ENCODE assay signal across 11 cellular contexts in genomic region chr1:161039546-161039945, GRCh38. TPM values are rescaled to one million over a fixed set of nuclear protein-coding genes. Genes with fewer than 3 reads are reported as not detected.
DNase-seq lines count a peak whose midpoint lies in the region; ATAC-seq, FAIRE-seq and TF ChIP-seq lines count a peak whose summit lies in the region.
"Had no signal": no experiment of that assay in that cellular context is flagged by ENCODE, and none has a peak within 500 bp of the region (broad histone marks: within the 10 kb centered on the region; RNA-seq: fewer than 3 reads in every experiment).

No MANE protein-coding gene starts in this region.

- in situ Hi-C loops in GM12878 (cut with MboI): no loop called here

- H3K36me3 ChIP-seq in CD4-positive, alpha-beta memory T cell (ENCODE audit: insufficient read depth, low read length): peaks cover 40% of the 10 kb centered on the region
- H3K36me3 ChIP-seq in KOPT-K1 (ENCODE audit: insufficient read depth, low read length): peaks cover 50% of the 10 kb centered on the region
- peaks cover 22 to 34% of the 10 kb centered on the region in 2 experiments for H3K36me3 ChIP-seq in GM12878 (ENCODE audit: control insufficient read depth in 2 of 2, insufficient read depth in 2 of 2, low read length in 1 of 2)

- FAIRE-seq in GM12878 (lab: Jason Lieb, UNC): no peak
- FAIRE-seq: D721Med had no signal

- H3K27me3 ChIP-seq in CD4-positive, alpha-beta memory T cell (ENCODE audit: insufficient read depth, low read length): no peaks in the 10 kb centered on the region
- H3K27me3 ChIP-seq in GM12878 (replicated peaks in 1 of 2; ENCODE audit: control insufficient read depth in 2 of 2, insufficient read depth in 2 of 2, low read length in 1 of 2): no peaks in the 10 kb centered on the region
- H3K27me3 ChIP-seq: ascending aorta had no signal

- peaks cover 30 to 63% (median 45%) of the 10 kb centered on the region in 4 donors for H3K4me1 Mint-ChIP-seq in CD4-positive, alpha-beta memory T cell
- H3K4me1 Mint-ChIP-seq in neural crest cell (peaks cover 25% of the 10 kb centered on the region), chondrocyte (ENCODE audit: low read depth) (peaks cover 6% of the 10 kb centered on the region)

- TF ChIP-seq RAD21 in GM12878 (IDR thresholded peaks at IDR 0.05; ENCODE audit: insufficient read depth, low read depth, low read length): no peak

- SMC1A ChIA-PET in GM12878 (lab: Charles Lee; ENCODE audit: uncharacterized antibody, unreplicated experiment): interaction anchor here (0.6 to 6.3 kb wide), 9 partner anchors 8 to 116 kb away, joined by 3 to 51 read pairs (median 8); partner anchors contain the start of genes ARHGAP30 and F11R

- 67% methylated on average over 5 of the region's 5 CpGs for WGBS in GM12878 (ENCODE audit: insufficient coverage, insufficient replicate concordance, low lambda C conversion rate, missing lambda C conversion rate)

- H3K79me2 ChIP-seq in GM12878 (ENCODE audit: control insufficient read depth, insufficient read depth, low read length): peaks cover 16% of the 10 kb centered on the region

- peaks cover 54% of the 10 kb centered on the region for H3K4me1 ChIP-seq in CD4-positive, alpha-beta memory T cell (ENCODE audit: insufficient read depth, low read length)
- H3K4me1 ChIP-seq in GM12878 (ENCODE audit: control insufficient read depth, insufficient read depth, low read length): peaks cover 14% of the 10 kb centered on the region

- peak overlapping the region; percentile 57 for H3K4me2 ChIP-seq in GM12878 (ENCODE audit: control insufficient read depth, insufficient read depth)

- RAD21 ChIA-PET in GM12878 (lab: Charles Lee; ENCODE audit: unreplicated experiment): interaction anchor here (1.7 to 4.2 kb wide), 6 partner anchors 14 to 43 kb away, joined by 4 to 22 read pairs (median 13); partner anchors contain the start of genes ARHGAP30 and F11R

- no peak overlapping the region for H3K9ac ChIP-seq in GM12878 (ENCODE audit: control insufficient read depth, insufficient read depth, low read length)

- peak overlapping the region; percentile 83 for H3K27ac ChIP-seq in CD4-positive, alpha-beta memory T cell (ENCODE audit: low read depth, low read length)
- H3K27ac ChIP-seq in KOPT-K1 (ENCODE audit: low read depth, low read length, poor library complexity, severe bottlenecking) (peak overlapping the region; percentile 69), GM12878 (ENCODE audit: control insufficient read depth, insufficient read depth) (no peak overlapping the region)
- H3K27ac ChIP-seq: ascending aorta had no signal

- no peaks in the 10 kb centered on the region for H3K9me3 ChIP-seq in CD4-positive, alpha-beta memory T cell (ENCODE audit: control insufficient read depth in 1 of 2, low read length in 2 of 2)
- H3K9me3 ChIP-seq in KOPT-K1 (ENCODE audit: insufficient read depth, low read length, poor library complexity, severe bottlenecking) (no peaks in the 10 kb centered on the region), GM12878 (replicated peaks; ENCODE audit: control insufficient read depth, insufficient read depth, low read length) (no peaks in the 10 kb centered on the region)
- H3K9me3 ChIP-seq: ascending aorta had no signal

- no peak for ATAC-seq in GM12878
- no peak for ATAC-seq in GM18873 (IDR thresholded peaks at IDR 0.05; ENCODE audit: low FRiP score, unreplicated experiment)
- no peak for ATAC-seq in GM18511 (IDR thresholded peaks at IDR 0.05; ENCODE audit: unreplicated experiment)
- no peak for ATAC-seq in HG02884 (IDR thresholded peaks at IDR 0.05; ENCODE audit: unreplicated experiment)

- peak overlapping the region; percentile 65 to 96 (median 90) for H3K27ac Mint-ChIP-seq in CD4-positive, alpha-beta memory T cell
- H3K27ac Mint-ChIP-seq in neural crest cell (ENCODE audit: unreplicated experiment) (no peak overlapping the region), chondrocyte (ENCODE audit: unreplicated experiment) (no peak overlapping the region)

- no peak for TF ChIP-seq CTCF in GM12878 (IDR thresholded peaks at IDR 0.05 in 2 of 3, conservative IDR thresholded peaks at IDR 0.05 in 1 of 3; ENCODE audit: control insufficient read depth in 2 of 3, extremely low read depth in 1 of 3, insufficient read depth in 1 of 3, low read depth in 3 of 3, low read length in 3 of 3)
- no peak for TF ChIP-seq CTCF in neural crest cell (conservative IDR thresholded peaks at IDR 0.05)
- no peak for TF ChIP-seq CTCF in chondrocyte (IDR thresholded peaks at IDR 0.05)

- no peak for TF ChIP-seq POLR2A in GM12878 (IDR thresholded peaks at IDR 0.05; ENCODE audit: low read depth, low read length)

- H3K36me3 Mint-ChIP-seq in CD4-positive, alpha-beta memory T cell: peaks cover 23 to 45% of the 10 kb centered on the region in 2 donors
- H3K36me3 Mint-ChIP-seq in neural crest cell (ENCODE audit: low read depth) (peaks cover 19% of the 10 kb centered on the region), chondrocyte (ENCODE audit: low read depth) (peaks cover 31% of the 10 kb centered on the region)

- H3K4me3 Mint-ChIP-seq in CD4-positive, alpha-beta memory T cell: peak overlapping the region in 7 of 8 donors; percentile 53 to 90 (median 79)
- H3K4me3 Mint-ChIP-seq in neural crest cell: peak overlapping the region; percentile 81
- H3K4me3 Mint-ChIP-seq in chondrocyte (ENCODE audit: unreplicated experiment): no peak overlapping the region

- CTCF ChIA-PET in CD4-positive, alpha-beta memory T cell (lab: Charles Lee; ENCODE audit: partially characterized antibody): interaction anchor here (0.9 to 10.7 kb wide), 9 partner anchors 20 to 101 kb away, joined by 3 to 171 read pairs (median 5); partner anchors contain the start of genes ARHGAP30, F11R and KLHDC9
- CTCF ChIA-PET in GM12878 (lab: Yijun Ruan, JAX): interaction anchor here (0.9 to 11.1 kb wide), 9 partner anchors 18 to 101 kb away, joined by 3 to 181 read pairs (median 18); partner anchors contain the start of genes ARHGAP30, F11R and KLHDC9

- no peaks in the 10 kb centered on the region for H4K20me1 ChIP-seq in GM12878 (ENCODE audit: control insufficient read depth, insufficient read depth)

- no peak overlapping the region for H2AFZ ChIP-seq in GM12878 (ENCODE audit: control insufficient read depth, low read depth, low read length)

- no peak overlapping the region for H3K4me3 ChIP-seq in CD4-positive, alpha-beta memory T cell (ENCODE audit: low read length in 2 of 2)
- no peak overlapping the region for H3K4me3 ChIP-seq in GM12878

- no peaks in the 10 kb centered on the region for H3K27me3 Mint-ChIP-seq in CD4-positive, alpha-beta memory T cell
- H3K27me3 Mint-ChIP-seq in neural crest cell (ENCODE audit: low read depth): no peaks in the 10 kb centered on the region
- no peaks in the 10 kb centered on the region for H3K27me3 Mint-ChIP-seq in chondrocyte (ENCODE audit: low read depth)

- BruUV-seq in GM12878 (replicated peaks; lab: Mats Ljungman, UMichigan): no TSS peak

- peaks cover 0 to 3% (median 0%) of the 10 kb centered on the region in 8 donors for H3K9me3 Mint-ChIP-seq in CD4-positive, alpha-beta memory T cell
- H3K9me3 Mint-ChIP-seq in neural crest cell: no peaks in the 10 kb centered on the region
- no peaks in the 10 kb centered on the region for H3K9me3 Mint-ChIP-seq in chondrocyte (ENCODE audit: low read depth)

- intact Hi-C loops in CD4-positive, alpha-beta memory T cell (cut with micrococcal nuclease): loop anchor here (5.0 kb wide), 1 partner anchor 42 kb away; no protein-coding TSS in a partner anchor
- intact Hi-C loops in GM12878 (cut with micrococcal nuclease; ENCODE audit: unreplicated experiment): no loop called here

- POLR2A ChIA-PET in CD4-positive, alpha-beta memory T cell (lab: Charles Lee; ENCODE audit: partially characterized antibody): interaction anchor here (0.6 to 21.2 kb wide), 11 partner anchors 8 to 330 kb away, joined by 3 to 602 read pairs (median 13); partner anchors contain the start of genes ARHGAP30, DEDD, F11R and KLHDC9
- POLR2A ChIA-PET in GM12878 (lab: Charles Lee): interaction anchor here (0.6 to 2.2 kb wide), 12 partner anchors 18 to 332 kb away, joined by 3 to 21 read pairs (median 4); partner anchors contain the start of genes ARHGAP30 and F11R

- TF ChIP-seq EP300 in GM12878 (IDR thresholded peaks at IDR 0.05; ENCODE audit: borderline replicate concordance in 1 of 2, control insufficient read depth in 1 of 2, low read depth in 2 of 2, low read length in 2 of 2): no peak

- DNase-seq in CD4-positive, alpha-beta memory T cell: no peak
- DNase-seq in GM12878 (ENCODE audit: low read depth, low spot score): no peak
- no peak for DNase-seq in neural crest cell (ENCODE audit: low read depth, low spot score)
- DNase-seq in chondrocyte (ENCODE audit: low spot score): no peak

RNA-seq across cellular contexts. Expression of gene TSTD1, which starts 0.8 kb away (rescaled TPM):
- 10 to 100 TPM; 92.0 to 93.1 TPM for total RNA-seq in CD4-positive, alpha-beta memory T cell
- polyA plus RNA-seq in CD4-positive, alpha-beta memory T cell: 100 to 1,000 TPM; 264 to 411 TPM
- total RNA-seq in GM12878 (2013; cell fraction: nucleolus; rRNA removed): 26.3 and 40.4 TPM in 2 replicates
- 72.2 and 72.7 TPM in 2 replicates for total RNA-seq in GM12878 (2014; rRNA removed)
- 37.6 and 38.4 TPM in 2 replicates for total RNA-seq in GM12878 (2014; rRNA removed; fragmentation: Illumina TruSeq; extraction: Trizol)
- 43.2 and 49.0 TPM in 2 replicates for total RNA-seq in GM12878 (2021)
- polyA plus RNA-seq in GM12878 (2011; ENCODE audit: low read depth): 21.8 TPM
- polyA plus RNA-seq in GM12878 (2011; rRNA removed): 65.8 and 82.6 TPM in 2 replicates
- polyA plus RNA-seq in GM12878 (2011; cell fraction: cytosol; rRNA removed): 125 and 132 TPM in 2 replicates
- polyA plus RNA-seq in GM12878 (2011; cell fraction: nucleus; rRNA removed): 76.3 and 99.1 TPM in 2 replicates
- polyA plus RNA-seq in GM12878 (2012): 64.2 and 75.4 TPM in 2 replicates
- polyA plus RNA-seq in GM12878 (2014; fragmentation: Illumina TruSeq; extraction: Trizol): 14.5 and 33.3 TPM in 2 replicates
- 100 to 1,000 TPM; 102 to 145 TPM for polyA plus RNA-seq in GM12878 (2014; fragmentation: Nextera tagmentation; extraction: Ambion mirVana)
- polyA plus RNA-seq in GM12878 (2014; rRNA removed): 96.1 and 99.1 TPM in 2 replicates
- 100 to 1,000 TPM; 100 to 118 TPM for polyA plus RNA-seq in GM12878 (2016; fragmentation: Nextera tagmentation; extraction: Ambion mirVana)
- polyA minus RNA-seq in GM12878 (2011; rRNA and poly(A)+ RNA removed): 6.6 and 20.1 TPM in 2 replicates
- 6.7 and 9.0 TPM in 2 replicates for polyA minus RNA-seq in GM12878 (2011; cell fraction: cytosol; rRNA and poly(A)+ RNA removed)
- polyA minus RNA-seq in GM12878 (2011; cell fraction: nucleus; rRNA and poly(A)+ RNA removed): 13.1 and 18.8 TPM in 2 replicates
- 6.7 and 7.2 TPM in 2 replicates for total RNA-seq in neural crest cell
- 0.70 TPM in 1 of 3 replicates, not detected in the others for total RNA-seq in chondrocyte
- total RNA-seq: ascending aorta had no signal

RNA-seq across cellular contexts. Expression of gene USF1, which starts 6.2 kb away (rescaled TPM):
- 100 to 1,000 TPM; 101 to 102 TPM for total RNA-seq in CD4-positive, alpha-beta memory T cell
- 1 to 10 TPM; 1.4 to 5.9 TPM for polyA plus RNA-seq in CD4-positive, alpha-beta memory T cell
- 32.1 and 38.7 TPM in 2 replicates for total RNA-seq in GM12878 (2013; cell fraction: nucleolus; rRNA removed)
- total RNA-seq in GM12878 (2014; rRNA removed) (90.2 and 92.1 TPM in 2 replicates), GM12878 (2014; rRNA removed; fragmentation: Illumina TruSeq; extraction: Trizol) (61.4 and 65.1 TPM in 2 replicates), GM12878 (2021) (60.3 and 65.8 TPM in 2 replicates), neural crest cell (87.7 and 89.5 TPM in 2 replicates), chondrocyte (34.3 to 44.6 TPM (median 35.3 TPM) in 3 replicates)
- 54.0 TPM for polyA plus RNA-seq in GM12878 (2011; ENCODE audit: low read depth)
- polyA plus RNA-seq in GM12878 (2011; rRNA removed) (33.8 and 46.0 TPM in 2 replicates), GM12878 (2014; fragmentation: Illumina TruSeq; extraction: Trizol) (50.5 and 60.9 TPM in 2 replicates), GM12878 (2014; fragmentation: Nextera tagmentation; extraction: Ambion mirVana) (10 to 100 TPM in 1 of 2 experiments, 1 to 10 TPM in 1; 9.4 to 26.3 TPM), GM12878 (2014; rRNA removed) (72.6 and 72.8 TPM in 2 replicates), GM12878 (2016; fragmentation: Nextera tagmentation; extraction: Ambion mirVana) (10 to 100 TPM; 11.5 to 23.1 TPM)
- 55.7 and 71.7 TPM in 2 replicates for polyA plus RNA-seq in GM12878 (2011; cell fraction: cytosol; rRNA removed)
- 153 and 160 TPM in 2 replicates for polyA plus RNA-seq in GM12878 (2011; cell fraction: nucleus; rRNA removed)
- polyA plus RNA-seq in GM12878 (2012): 42.5 and 67.5 TPM in 2 replicates
- polyA minus RNA-seq in GM12878 (2011; rRNA and poly(A)+ RNA removed): 149 and 171 TPM in 2 replicates
- 31.5 and 32.7 TPM in 2 replicates for polyA minus RNA-seq in GM12878 (2011; cell fraction: cytosol; rRNA and poly(A)+ RNA removed)
- 24.2 and 34.1 TPM in 2 replicates for polyA minus RNA-seq in GM12878 (2011; cell fraction: nucleus; rRNA and poly(A)+ RNA removed)

RNA-seq across cellular contexts. Expression of gene F11R, which starts 18.6 kb away (rescaled TPM):
- 10 to 100 TPM; 19.3 to 27.1 TPM for total RNA-seq in CD4-positive, alpha-beta memory T cell
- polyA plus RNA-seq in CD4-positive, alpha-beta memory T cell: 10 to 100 TPM; 15.9 to 33.2 TPM
- total RNA-seq in GM12878 (2013; cell fraction: nucleolus; rRNA removed): 90.7 and 115 TPM in 2 replicates
- total RNA-seq in GM12878 (2014; rRNA removed) (23.7 and 33.2 TPM in 2 replicates), GM12878 (2014; rRNA removed; fragmentation: Illumina TruSeq; extraction: Trizol) (29.5 and 31.9 TPM in 2 replicates), GM12878 (2021) (29.8 and 33.2 TPM in 2 replicates), neural crest cell (3.5 and 6.4 TPM in 2 replicates), chondrocyte (0.54 to 0.90 TPM (median 0.68 TPM) in 3 replicates)
- 18.2 TPM for polyA plus RNA-seq in GM12878 (2011; ENCODE audit: low read depth)
- polyA plus RNA-seq in GM12878 (2011; rRNA removed) (51.8 and 80.9 TPM in 2 replicates), GM12878 (2014; fragmentation: Illumina TruSeq; extraction: Trizol) (54.5 and 71.7 TPM in 2 replicates), GM12878 (2014; fragmentation: Nextera tagmentation; extraction: Ambion mirVana) (10 to 100 TPM; 15.3 TPM), GM12878 (2014; rRNA removed) (21.0 and 23.4 TPM in 2 replicates), GM12878 (2016; fragmentation: Nextera tagmentation; extraction: Ambion mirVana) (10 to 100 TPM; 21.3 to 24.9 TPM)
- 63.3 and 86.3 TPM in 2 replicates for polyA plus RNA-seq in GM12878 (2011; cell fraction: cytosol; rRNA removed)
- 29.5 and 52.8 TPM in 2 replicates for polyA plus RNA-seq in GM12878 (2011; cell fraction: nucleus; rRNA removed)
- polyA plus RNA-seq in GM12878 (2012): 27.6 and 42.8 TPM in 2 replicates
- polyA minus RNA-seq in GM12878 (2011; rRNA and poly(A)+ RNA removed): 82.5 and 112 TPM in 2 replicates
- polyA minus RNA-seq in GM12878 (2011; cell fraction: cytosol; rRNA and poly(A)+ RNA removed): 13.3 and 16.4 TPM in 2 replicates
- 10.6 and 12.9 TPM in 2 replicates for polyA minus RNA-seq in GM12878 (2011; cell fraction: nucleus; rRNA and poly(A)+ RNA removed)

RNA-seq across cellular contexts. Expression of gene ARHGAP30, which starts 30.1 kb away (rescaled TPM):
- total RNA-seq in CD4-positive, alpha-beta memory T cell: 100 to 1,000 TPM; 222 to 226 TPM
- 100 to 1,000 TPM in 1 of 2 donors, 10 to 100 TPM in 1; 63.4 to 213 TPM for polyA plus RNA-seq in CD4-positive, alpha-beta memory T cell
- 49.9 and 52.0 TPM in 2 replicates for total RNA-seq in GM12878 (2013; cell fraction: nucleolus; rRNA removed)
- total RNA-seq in GM12878 (2014; rRNA removed) (64.8 and 72.0 TPM in 2 replicates), GM12878 (2014; rRNA removed; fragmentation: Illumina TruSeq; extraction: Trizol) (78.5 and 78.9 TPM in 2 replicates), GM12878 (2021) (136 and 143 TPM in 2 replicates), neural crest cell (not detected in 2 replicates), chondrocyte (not detected in 3 replicates)
- polyA plus RNA-seq in GM12878 (2011; ENCODE audit: low read depth): 51.5 TPM
- polyA plus RNA-seq in GM12878 (2011; rRNA removed) (68.3 and 90.2 TPM in 2 replicates), GM12878 (2014; fragmentation: Illumina TruSeq; extraction: Trizol) (74.3 and 94.1 TPM in 2 replicates), GM12878 (2014; fragmentation: Nextera tagmentation; extraction: Ambion mirVana) (10 to 100 TPM; 12.9 to 20.9 TPM), GM12878 (2014; rRNA removed) (81.9 and 86.9 TPM in 2 replicates), GM12878 (2016; fragmentation: Nextera tagmentation; extraction: Ambion mirVana) (10 to 100 TPM; 64.1 to 74.0 TPM)
- 120 and 128 TPM in 2 replicates for polyA plus RNA-seq in GM12878 (2011; cell fraction: cytosol; rRNA removed)
- polyA plus RNA-seq in GM12878 (2011; cell fraction: nucleus; rRNA removed): 83.8 and 88.7 TPM in 2 replicates
- polyA plus RNA-seq in GM12878 (2012): 86.4 and 90.3 TPM in 2 replicates
- polyA minus RNA-seq in GM12878 (2011; rRNA and poly(A)+ RNA removed): 65.2 and 132 TPM in 2 replicates
- polyA minus RNA-seq in GM12878 (2011; cell fraction: cytosol; rRNA and poly(A)+ RNA removed): 46.4 and 49.8 TPM in 2 replicates
- 23.0 and 35.9 TPM in 2 replicates for polyA minus RNA-seq in GM12878 (2011; cell fraction: nucleus; rRNA and poly(A)+ RNA removed)

RNA-seq across cellular contexts. Expression of gene NECTIN4, which starts 49.8 kb away (rescaled TPM):
- total RNA-seq in CD4-positive, alpha-beta memory T cell: not detected
- polyA plus RNA-seq in CD4-positive, alpha-beta memory T cell: not detected
- total RNA-seq in GM12878 (2013; cell fraction: nucleolus; rRNA removed): not detected in 2 replicates
- 2.5 and 2.8 TPM in 2 replicates for total RNA-seq in GM12878 (2014; rRNA removed)
- total RNA-seq in GM12878 (2014; rRNA removed; fragmentation: Illumina TruSeq; extraction: Trizol): 3.1 and 3.3 TPM in 2 replicates
- total RNA-seq in GM12878 (2021): 4.0 and 5.6 TPM in 2 replicates
- polyA plus RNA-seq in GM12878 (2011; ENCODE audit: low read depth): 3.0 TPM
- 7.5 and 8.7 TPM in 2 replicates for polyA plus RNA-seq in GM12878 (2011; rRNA removed)
- polyA plus RNA-seq in GM12878 (2011; cell fraction: cytosol; rRNA removed): 6.4 and 9.5 TPM in 2 replicates
- polyA plus RNA-seq in GM12878 (2011; cell fraction: nucleus; rRNA removed): 5.1 and 6.9 TPM in 2 replicates
- polyA plus RNA-seq in GM12878 (2012): 2.3 and 3.2 TPM in 2 replicates
- polyA plus RNA-seq in GM12878 (2014; fragmentation: Illumina TruSeq; extraction: Trizol): 2.6 and 4.5 TPM in 2 replicates
- polyA plus RNA-seq in GM12878 (2014; fragmentation: Nextera tagmentation; extraction: Ambion mirVana): 1 to 10 TPM; 3.2 to 3.5 TPM
- 3.4 TPM in 2 replicates for polyA plus RNA-seq in GM12878 (2014; rRNA removed)
- 1 to 10 TPM; 6.9 to 8.3 TPM for polyA plus RNA-seq in GM12878 (2016; fragmentation: Nextera tagmentation; extraction: Ambion mirVana)
- 14.3 and 18.7 TPM in 2 replicates for polyA minus RNA-seq in GM12878 (2011; rRNA and poly(A)+ RNA removed)
- 2.3 and 4.4 TPM in 2 replicates for polyA minus RNA-seq in GM12878 (2011; cell fraction: cytosol; rRNA and poly(A)+ RNA removed)
- polyA minus RNA-seq in GM12878 (2011; cell fraction: nucleus; rRNA and poly(A)+ RNA removed): 2.3 and 5.5 TPM in 2 replicates
- not detected in 2 replicates for total RNA-seq in neural crest cell
- 0.12 to 0.26 TPM (median 0.12 TPM) in 3 replicates for total RNA-seq in chondrocyte
- total RNA-seq: ascending aorta, M059J had no signal

Comparison
In these comparisons a context has a peak if more than half of its experiments do, and no peak if none do; other contexts are left out.
1. H3K27ac Mint-ChIP-seq: peak in CD4-positive, alpha-beta memory T cell (7 of 7); none in neural crest cell (single experiment) and chondrocyte (single experiment).